In genomic region chr7:39950473-39951155, GRCh38 we compare ENCODE assay signal across 1 cellular context.
A peak's percentile ranks its signal among the peaks of the same experiment; 100 is the strongest.
TF ChIP-seq lines count a peak whose summit lies in the region.

No MANE protein-coding gene starts in this region.

TF ChIP-seq in GM12878, 131 proteins besides CTCF, POLR2A, EP300 and RAD21 (continued from another document):
- 0 out of 2 replicates have a peak, but pooled peaks have one; percentile 0 for TF ChIP-seq PKNOX1 (IDR thresholded peaks at IDR 0.05)
- TF ChIP-seq TCF3 (IDR thresholded peaks at IDR 0.05; ENCODE audit: borderline replicate concordance, insufficient read depth, low read depth, low read length): no peak
- TF ChIP-seq ZBTB33 (IDR thresholded peaks at IDR 0.05): no peak
- TF ChIP-seq ZNF24 (IDR thresholded peaks at IDR 0.05): peak; percentile 17; the same call in 1 of the 2 replicates
- TF ChIP-seq RELB (IDR thresholded peaks at IDR 0.05; ENCODE audit: low read depth): peak; percentile 46; the same call in 1 of the 2 replicates
- 0 out of 2 replicates have a peak, but pooled peaks have one; percentile 11 for TF ChIP-seq NR2F1 (conservative IDR thresholded peaks at IDR 0.05)
- TF ChIP-seq MTA2 (IDR thresholded peaks at IDR 0.05; ENCODE audit: low read depth): 0 out of 2 replicates have a peak, but pooled peaks have one; percentile 7
- TF ChIP-seq HDAC2 (IDR thresholded peaks at IDR 0.05): no peak
- no peak; the same call in 1 of the 2 replicates for TF ChIP-seq DPF2 (IDR thresholded peaks at IDR 0.05)
- TF ChIP-seq IKZF1 (conservative IDR thresholded peaks at IDR 0.05): peak; percentile 78
- peak in 1 of 2 experiments; percentile 2; a peak in 1 of 4 replicates for TF ChIP-seq SRF (IDR thresholded peaks at IDR 0.05; ENCODE audit: low read depth in 2 of 2, low read length in 2 of 2)
- TF ChIP-seq EGR1 (IDR thresholded peaks at IDR 0.05; ENCODE audit: borderline replicate concordance in 1 of 2, low read depth in 2 of 2, low read length in 2 of 2): peak in 1 of 2 experiments; percentile 80; a peak in 2 of 3 replicates
- TF ChIP-seq ZNF687 (IDR thresholded peaks at IDR 0.05): no peak; the same call in 1 of the 2 replicates
- TF ChIP-seq ATF2 (IDR thresholded peaks at IDR 0.05; ENCODE audit: low read length): no peak
- no peak for TF ChIP-seq TAF1 (IDR thresholded peaks at IDR 0.05; ENCODE audit: borderline replicate concordance, low read depth, low read length)
- peak; percentile 51 to 60; a peak in 2 of 4 replicates for TF ChIP-seq IKZF2 (IDR thresholded peaks at IDR 0.05)
